Comparison of ENCODE assay signal across 8 cellular contexts in the genomic region with DNA sequence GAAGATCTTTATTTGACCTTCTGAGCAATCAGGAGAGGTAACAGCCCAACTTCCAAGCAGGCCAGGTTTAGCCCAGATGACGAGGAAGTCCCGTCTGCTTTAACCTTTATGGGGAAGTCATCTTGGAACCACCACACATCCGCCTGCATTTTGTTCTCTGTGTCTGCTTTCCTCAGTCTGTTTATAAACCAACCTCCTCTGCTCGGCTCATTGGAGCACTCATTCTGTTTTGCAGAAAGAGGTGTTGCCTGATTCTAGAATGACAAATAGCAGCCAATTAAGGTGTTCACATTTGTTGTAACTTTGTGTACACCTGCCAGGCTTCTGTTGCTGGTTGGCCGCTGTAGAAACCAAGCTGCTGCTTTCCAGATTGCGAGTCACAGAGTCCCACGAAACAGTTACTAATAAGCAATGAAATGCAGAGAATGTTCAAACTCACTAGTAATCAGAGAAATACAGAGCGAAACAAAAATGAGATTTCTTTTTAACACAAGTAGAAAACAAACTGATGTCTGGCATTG.
DNase-seq lines count a peak whose midpoint lies in the region; ATAC-seq and TF ChIP-seq lines count a peak whose summit lies in the region.

No MANE protein-coding gene starts in this region.

- peak overlapping the region; percentile 96 for H3K27ac Mint-ChIP-seq in activated naive CD4-positive, alpha-beta T cell treated with anti-CD3 and anti-CD28 coated beads, Interleukin-2, amount 50 U/mL, for 72 hours
- no peak overlapping the region for H3K27ac Mint-ChIP-seq in GM23338

- H3K79me2 ChIP-seq in Karpas-422 (ENCODE audit: low read length): peaks cover 57% of the 10 kb centered on the region
- H3K79me2 ChIP-seq in GM23338 (replicated peaks; ENCODE audit: insufficient read depth): no peaks in the 10 kb centered on the region

- peaks cover 14 to 64% of the 10 kb centered on the region in 2 donors for H3K36me3 Mint-ChIP-seq in activated naive CD4-positive, alpha-beta T cell treated with anti-CD3 and anti-CD28 coated beads, Interleukin-2, amount 50 U/mL, for 72 hours
- H3K36me3 Mint-ChIP-seq in GM23338 (ENCODE audit: low read depth): peaks cover 11% of the 10 kb centered on the region

- peaks cover 25% of the 10 kb centered on the region for H3K4me1 Mint-ChIP-seq in GM23338

- no peak overlapping the region for H3K4me3 ChIP-seq in Karpas-422 (ENCODE audit: low read length)
- H3K4me3 ChIP-seq in tibial nerve: no peak overlapping the region
- no peak overlapping the region for H3K4me3 ChIP-seq in GM23338

- H3K4me1 ChIP-seq in Karpas-422 (ENCODE audit: low read length) (peaks cover 60% of the 10 kb centered on the region), tibial nerve (peaks cover 0 to 70% (median 43%) of the 10 kb centered on the region in 4 donors), GM23338 (ENCODE audit: insufficient read depth) (peaks cover 16% of the 10 kb centered on the region)

- H3K4me2 ChIP-seq in Karpas-422 (ENCODE audit: low read depth, low read length, poor library complexity, severe bottlenecking) (no peak overlapping the region), GM23338 (no peak overlapping the region)

- no peak for TF ChIP-seq EP300 in tibial nerve (IDR thresholded peaks at IDR 0.05)

- TF ChIP-seq CTCF in tibial nerve (IDR thresholded peaks at IDR 0.05): no peak
- no peak for TF ChIP-seq CTCF in GM23338 (conservative IDR thresholded peaks at IDR 0.05; ENCODE audit: low read depth in 2 of 2)

- no peaks in the 10 kb centered on the region for H3K27me3 Mint-ChIP-seq in GM23338 (ENCODE audit: insufficient read depth, low read depth, poor library complexity)

- no peaks in the 10 kb centered on the region for H3F3A ChIP-seq in GM23338 (replicated peaks; ENCODE audit: low read depth)

- DNase-seq in activated CD8-positive, alpha-beta memory T cell treated with anti-CD3 and anti-CD28 coated beads, Interleukin-2, amount 50 U/mL, for 48 hours: peak; percentile 56
- no peak for DNase-seq in activated CD8-positive, alpha-beta memory T cell treated with anti-CD3 and anti-CD28 coated beads, Interleukin-2, amount 50 U/mL, for 4 hours
- DNase-seq in Karpas-422 (no peak), tibial nerve (ENCODE audit: low spot score in 2 of 2) (no peak), GM23338 (ENCODE audit: low spot score) (no peak), glomerular visceral epithelial cell (ENCODE audit: extremely low spot score) (no peak)
- DNase-seq in activated naive CD4-positive, alpha-beta T cell treated with anti-CD3 and anti-CD28 coated beads, Interleukin-2, amount 50 U/mL, for 72 hours (ENCODE audit: low spot score in 2 of 2): peak in 1 of 2 donors; percentile 56

- H4K20me1 ChIP-seq in Karpas-422 (ENCODE audit: insufficient read depth, low read depth, low read length): no peaks in the 10 kb centered on the region
- peaks cover 3% of the 10 kb centered on the region; the same call in 1 of the 2 replicates for H4K20me1 ChIP-seq in GM23338 (replicated peaks; ENCODE audit: insufficient read depth)

- no peaks in the 10 kb centered on the region for H3K9me3 ChIP-seq in Karpas-422 (ENCODE audit: low read length)
- no peaks in the 10 kb centered on the region for H3K9me3 ChIP-seq in tibial nerve

- H2AFZ ChIP-seq in Karpas-422 (ENCODE audit: low read length) (no peak overlapping the region), GM23338 (no peak overlapping the region)

- 60 to 75% methylated on average over 8 of the region's 8 CpGs for WGBS in tibial nerve, 2 donors

- H3K9me2 ChIP-seq in Karpas-422 (replicated peaks; ENCODE audit: insufficient read depth, low read length): no peaks in the 10 kb centered on the region
- no peaks in the 10 kb centered on the region for H3K9me2 ChIP-seq in GM23338 (ENCODE audit: insufficient read depth)

- H3K9me3 Mint-ChIP-seq in activated naive CD4-positive, alpha-beta T cell treated with anti-CD3 and anti-CD28 coated beads, Interleukin-2, amount 50 U/mL, for 72 hours: no peaks in the 10 kb centered on the region
- no peaks in the 10 kb centered on the region for H3K9me3 Mint-ChIP-seq in GM23338

- H3K27ac ChIP-seq in Karpas-422 (ENCODE audit: low read length) (peak overlapping the region; percentile 34; the same call in 1 of the 2 replicates), layer of hippocampus (ENCODE audit: low read depth, low read length) (peak overlapping the region; percentile 3), tibial nerve (peak overlapping the region; percentile 31 to 82 (median 60)), GM23338 (ENCODE audit: low read depth) (no peak overlapping the region)

- ATAC-seq in activated naive CD4-positive, alpha-beta T cell treated with anti-CD3 and anti-CD28 coated beads, Interleukin-2, amount 50 U/mL, for 72 hours: peak; percentile 27 to 45
- ATAC-seq in GM23338: no peak

- TF ChIP-seq POLR2A in tibial nerve (IDR thresholded peaks at IDR 0.05): no peak

- H3K27me3 ChIP-seq in Karpas-422 (ENCODE audit: low read length): no peaks in the 10 kb centered on the region
- H3K27me3 ChIP-seq in layer of hippocampus (ENCODE audit: control insufficient read depth, insufficient read depth, low read length): no peaks in the 10 kb centered on the region
- H3K27me3 ChIP-seq in tibial nerve: no peaks in the 10 kb centered on the region
- no peaks in the 10 kb centered on the region for H3K27me3 ChIP-seq in GM23338 (ENCODE audit: insufficient read depth)

- 0 out of 2 replicates have a peak overlapping the region, but pooled peaks have one; percentile 0 for H3K9ac ChIP-seq in Karpas-422 (ENCODE audit: low read length)

- no peak overlapping the region for H3K4me3 Mint-ChIP-seq in GM23338

- H3K36me3 ChIP-seq in Karpas-422 (ENCODE audit: insufficient read depth, low read length) (no peaks in the 10 kb centered on the region; the same call in 1 of the 2 replicates), tibial nerve (no peaks in the 10 kb centered on the region), GM23338 (ENCODE audit: insufficient read depth) (no peaks in the 10 kb centered on the region)

TF ChIP-seq in GM23338, 12 proteins besides CTCF, POLR2A, EP300 and RAD21 (continues in another document):
- TF ChIP-seq, protein P1, sequence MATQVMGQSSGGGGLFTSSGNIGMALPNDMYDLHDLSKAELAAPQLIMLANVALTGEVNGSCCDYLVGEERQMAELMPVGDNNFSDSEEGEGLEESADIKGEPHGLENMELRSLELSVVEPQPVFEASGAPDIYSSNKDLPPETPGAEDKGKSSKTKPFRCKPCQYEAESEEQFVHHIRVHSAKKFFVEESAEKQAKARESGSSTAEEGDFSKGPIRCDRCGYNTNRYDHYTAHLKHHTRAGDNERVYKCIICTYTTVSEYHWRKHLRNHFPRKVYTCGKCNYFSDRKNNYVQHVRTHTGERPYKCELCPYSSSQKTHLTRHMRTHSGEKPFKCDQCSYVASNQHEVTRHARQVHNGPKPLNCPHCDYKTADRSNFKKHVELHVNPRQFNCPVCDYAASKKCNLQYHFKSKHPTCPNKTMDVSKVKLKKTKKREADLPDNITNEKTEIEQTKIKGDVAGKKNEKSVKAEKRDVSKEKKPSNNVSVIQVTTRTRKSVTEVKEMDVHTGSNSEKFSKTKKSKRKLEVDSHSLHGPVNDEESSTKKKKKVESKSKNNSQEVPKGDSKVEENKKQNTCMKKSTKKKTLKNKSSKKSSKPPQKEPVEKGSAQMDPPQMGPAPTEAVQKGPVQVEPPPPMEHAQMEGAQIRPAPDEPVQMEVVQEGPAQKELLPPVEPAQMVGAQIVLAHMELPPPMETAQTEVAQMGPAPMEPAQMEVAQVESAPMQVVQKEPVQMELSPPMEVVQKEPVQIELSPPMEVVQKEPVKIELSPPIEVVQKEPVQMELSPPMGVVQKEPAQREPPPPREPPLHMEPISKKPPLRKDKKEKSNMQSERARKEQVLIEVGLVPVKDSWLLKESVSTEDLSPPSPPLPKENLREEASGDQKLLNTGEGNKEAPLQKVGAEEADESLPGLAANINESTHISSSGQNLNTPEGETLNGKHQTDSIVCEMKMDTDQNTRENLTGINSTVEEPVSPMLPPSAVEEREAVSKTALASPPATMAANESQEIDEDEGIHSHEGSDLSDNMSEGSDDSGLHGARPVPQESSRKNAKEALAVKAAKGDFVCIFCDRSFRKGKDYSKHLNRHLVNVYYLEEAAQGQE (IDR thresholded peaks at IDR 0.05; ENCODE audit: unreplicated experiment): no peak
- no peak for TF ChIP-seq EZH2phosphoT487 (IDR thresholded peaks at IDR 0.05; ENCODE audit: unreplicated experiment)
